ENCODE assay signal across 19 cellular contexts in genomic region chr2:1819396-1819795, GRCh38.
DNase-seq lines count a peak whose midpoint lies in the region; TF ChIP-seq lines count a peak whose summit lies in the region.
"Had no signal": no experiment of that assay in that cellular context is flagged by ENCODE, and none has a peak within 500 bp of the region (broad histone marks: within the 10 kb centered on the region; RNA-seq: fewer than 3 reads in every experiment).

No MANE protein-coding gene starts in this region.

- no peak overlapping the region for H3K23ac ChIP-seq in trophoblast cell (ENCODE audit: low read length)

- H3K79me1 ChIP-seq in trophoblast cell (ENCODE audit: low read length): peaks cover 34% of the 10 kb centered on the region

- H2BK120ac ChIP-seq in trophoblast cell (ENCODE audit: insufficient read depth, low read length, poor library complexity): no peak overlapping the region

- no peak overlapping the region for H3K18ac ChIP-seq in trophoblast cell (ENCODE audit: low read length)

- H4K12ac ChIP-seq in trophoblast cell (ENCODE audit: low read depth, low read length): no peak overlapping the region

- no peak overlapping the region for H3K4me3 ChIP-seq in trophoblast cell (ENCODE audit: low read depth, low read length)
- H3K4me3 ChIP-seq: BLaER1, GM12878, GM23248 had no signal

- POLR2A ChIA-PET in RWPE1 (lab: Yijun Ruan, JAX; ENCODE audit: low non-redundant PET): no interaction called here

- no peaks in the 10 kb centered on the region for H3K4me1 Mint-ChIP-seq in T-helper 1 cell treated with Interleukin-12 subunit alpha and Interleukin-12 subunit beta and Interleukin-4 antibody, amounts not matched to agents 30 μg/mL and 1 μg/mL, for 36 hours (ENCODE audit: low read depth)
- peaks cover 4% of the 10 kb centered on the region for H3K4me1 Mint-ChIP-seq in endothelial cell (ENCODE audit: unreplicated experiment)
- H3K4me1 Mint-ChIP-seq: CD4-positive, CD25-positive, alpha-beta regulatory T cell had no signal

- peaks cover 6% of the 10 kb centered on the region for H3K79me2 ChIP-seq in trophoblast cell (ENCODE audit: control insufficient read depth, insufficient read depth, low read length, poor library complexity)

- no peaks in the 10 kb centered on the region for H3K9me3 Mint-ChIP-seq in T-helper 1 cell treated with Interleukin-12 subunit alpha and Interleukin-12 subunit beta and Interleukin-4 antibody, amounts not matched to agents 30 μg/mL and 1 μg/mL, for 36 hours
- no peaks in the 10 kb centered on the region for H3K9me3 Mint-ChIP-seq in endothelial cell (ENCODE audit: unreplicated experiment)
- H3K9me3 Mint-ChIP-seq: CD4-positive, CD25-positive, alpha-beta regulatory T cell; CD8-positive, alpha-beta T cell; H9 had no signal

- CTCF ChIA-PET in RWPE1 (lab: Yijun Ruan, JAX): interaction anchor here (0.6 kb wide), 1 partner anchor 22 kb away, joined by 5 read pairs; no protein-coding TSS in a partner anchor

- H3K9me3 ChIP-seq in trophoblast cell (ENCODE audit: insufficient read depth, low read depth, low read length): no peaks in the 10 kb centered on the region
- H3K9me3 ChIP-seq: BLaER1, Caco-2 had no signal

- no peaks in the 10 kb centered on the region for H3K27me3 Mint-ChIP-seq in T-helper 1 cell treated with Interleukin-12 subunit alpha and Interleukin-12 subunit beta and Interleukin-4 antibody, amounts not matched to agents 30 μg/mL and 1 μg/mL, for 36 hours (ENCODE audit: low read depth)
- peaks cover 8% of the 10 kb centered on the region for H3K27me3 Mint-ChIP-seq in endothelial cell (ENCODE audit: unreplicated experiment)

- DNase-seq in T-helper 1 cell (no peak), endothelial cell (ENCODE audit: low spot score) (no peak), trophoblast cell (no peak), RWPE1 (ENCODE audit: low spot score) (no peak), SIG-M5 treated with dmso at 0.1 percent for 504 hours (lab: John Stamatoyannopoulos, UW; ENCODE audit: unreplicated experiment) (no peak)
- DNase-seq: Caco-2; CD4-positive, CD25-positive, alpha-beta regulatory T cell; CD8-positive, alpha-beta T cell; DMS153; DND-41; GDM1; GM23248; H9 had no signal

- no peak overlapping the region for H3K14ac ChIP-seq in trophoblast cell (ENCODE audit: low read length)

- no peaks in the 10 kb centered on the region for H3K36me3 Mint-ChIP-seq in T-helper 1 cell treated with Interleukin-12 subunit alpha and Interleukin-12 subunit beta and Interleukin-4 antibody, amounts not matched to agents 30 μg/mL and 1 μg/mL, for 36 hours (ENCODE audit: low read depth)
- H3K36me3 Mint-ChIP-seq in endothelial cell (ENCODE audit: low read depth, unreplicated experiment): no peaks in the 10 kb centered on the region
- H3K36me3 Mint-ChIP-seq: CD4-positive, CD25-positive, alpha-beta regulatory T cell; CD8-positive, alpha-beta T cell had no signal

- H3K27ac ChIP-seq in trophoblast cell (ENCODE audit: low read depth, low read length) (no peak overlapping the region), RWPE1 (no peak overlapping the region)
- H3K27ac ChIP-seq: 22Rv1, BLaER1, C4-2B, GM23248 had no signal

- TF ChIP-seq CTCF in endothelial cell (IDR thresholded peaks at IDR 0.05; ENCODE audit: unreplicated experiment): no peak
- TF ChIP-seq CTCF in RWPE1 (conservative IDR thresholded peaks at IDR 0.05; ENCODE audit: low read depth): no peak

- H4K91ac ChIP-seq in trophoblast cell (ENCODE audit: low read depth, low read length): peak overlapping the region; percentile 16

- H2AFZ ChIP-seq in trophoblast cell (ENCODE audit: insufficient read depth, low read length, poor library complexity): no peak overlapping the region
- H2AFZ ChIP-seq: GM23248 had no signal

- H3K4ac ChIP-seq in trophoblast cell (ENCODE audit: low read depth, low read length): no peak overlapping the region

- no peak overlapping the region for H3K4me3 Mint-ChIP-seq in T-helper 1 cell treated with Interleukin-12 subunit alpha and Interleukin-12 subunit beta and Interleukin-4 antibody, amounts not matched to agents 30 μg/mL and 1 μg/mL, for 36 hours
- no peak overlapping the region for H3K4me3 Mint-ChIP-seq in endothelial cell (ENCODE audit: unreplicated experiment)
- H3K4me3 Mint-ChIP-seq: B cell; CD4-positive, CD25-positive, alpha-beta regulatory T cell; CD8-positive, alpha-beta T cell; H9 had no signal

- H3K27ac Mint-ChIP-seq in T-helper 1 cell treated with Interleukin-12 subunit alpha and Interleukin-12 subunit beta and Interleukin-4 antibody, amounts not matched to agents 30 μg/mL and 1 μg/mL, for 36 hours: peak overlapping the region; percentile 12
- peak overlapping the region; percentile 31 for H3K27ac Mint-ChIP-seq in endothelial cell (ENCODE audit: unreplicated experiment)
- H3K27ac Mint-ChIP-seq: B cell; CD4-positive, CD25-positive, alpha-beta regulatory T cell; CD8-positive, alpha-beta T cell; H9 had no signal

- H3K4me2 ChIP-seq in trophoblast cell (ENCODE audit: low read length): no peak overlapping the region

- H2AK5ac ChIP-seq in trophoblast cell (ENCODE audit: low read length): peak overlapping the region; percentile 15

- no peaks in the 10 kb centered on the region for H3K27me3 ChIP-seq in trophoblast cell (ENCODE audit: insufficient read depth, low read length)
- H3K27me3 ChIP-seq: BLaER1 had no signal

- peak overlapping the region; percentile 52 for H2BK12ac ChIP-seq in trophoblast cell (ENCODE audit: low read length)

- H2BK5ac ChIP-seq in trophoblast cell (ENCODE audit: low read depth, low read length, poor library complexity): no peak overlapping the region

- H3K9ac ChIP-seq in trophoblast cell (ENCODE audit: low read length): no peak overlapping the region
- H3K9ac ChIP-seq: BLaER1, GM23248 had no signal

- no peaks in the 10 kb centered on the region for H3K36me3 ChIP-seq in trophoblast cell (ENCODE audit: control insufficient read depth in 1 of 2, insufficient read depth in 2 of 2, low read length in 2 of 2)
- H3K36me3 ChIP-seq: BLaER1 had no signal

- no peak overlapping the region for H4K8ac ChIP-seq in trophoblast cell (ENCODE audit: low read depth, low read length)

- H3K4me1 ChIP-seq in trophoblast cell (ENCODE audit: control insufficient read depth in 1 of 2, insufficient read depth in 2 of 2, low read length in 2 of 2): peaks cover 19 to 24% of the 10 kb centered on the region in 2 experiments
- H3K4me1 ChIP-seq: Caco-2 had no signal

- no CpG with 5 or more reads among the region's 7 CpGs for WGBS in trophoblast cell (ENCODE audit: extremely low coverage, insufficient coverage, insufficient read length)
